Comparison of ENCODE assay signal across 26 cellular contexts in genomic region chr5:73820321-73820720, GRCh38.
DNase-seq lines count a peak whose midpoint lies in the region; ATAC-seq and TF ChIP-seq lines count a peak whose summit lies in the region.
"Had no signal": no experiment of that assay in that cellular context is flagged by ENCODE, and none has a peak within 500 bp of the region (broad histone marks: within the 10 kb centered on the region; RNA-seq: fewer than 3 reads in every experiment).

No MANE protein-coding gene starts in this region.

- no peaks in the 10 kb centered on the region for H3K36me3 Mint-ChIP-seq in CD8-positive, alpha-beta T cell
- H3K36me3 Mint-ChIP-seq: activated naive CD4-positive, alpha-beta T cell treated with anti-CD3 and anti-CD28 coated beads, Interleukin-2, amount 10 ng/mL, durations not matched to agents 7 days and 5 days; CD4-positive, alpha-beta memory T cell had no signal

- no peak overlapping the region for H2AK5ac ChIP-seq in trophoblast cell (ENCODE audit: low read length)

- peaks cover 10% of the 10 kb centered on the region; the same call in 1 of the 2 replicates for H3K36me3 ChIP-seq in PC-9 (ENCODE audit: low read depth)
- H3K36me3 ChIP-seq in trophoblast cell (ENCODE audit: control insufficient read depth in 1 of 2, insufficient read depth in 2 of 2, low read length in 2 of 2), result no peaks in the 10 kb centered on the region
- H3K36me3 ChIP-seq in CD8-positive, alpha-beta T cell (ENCODE audit: insufficient read depth, low read length), result no peaks in the 10 kb centered on the region
- H3K36me3 ChIP-seq: esophagus muscularis mucosa, lower lobe of right lung, prostate gland, SJCRH30 had no signal

- H2BK5ac ChIP-seq in trophoblast cell (ENCODE audit: low read depth, low read length, poor library complexity), result no peak overlapping the region

- no peak overlapping the region for H3K4me3 ChIP-seq in PC-9
- H3K4me3 ChIP-seq in fibroblast of mammary gland (ENCODE audit: control insufficient read depth, low read depth, low read length), result no peak overlapping the region
- H3K4me3 ChIP-seq in trophoblast cell (ENCODE audit: low read depth, low read length), result no peak overlapping the region
- no peak overlapping the region for H3K4me3 ChIP-seq in CD8-positive, alpha-beta T cell (ENCODE audit: low read depth, low read length)
- H3K4me3 ChIP-seq: esophagus muscularis mucosa, lower lobe of right lung, MG63, prostate gland, SJCRH30, testis had no signal

- H3K9me3 ChIP-seq in PC-9 (ENCODE audit: insufficient read depth, low read depth) (no peaks in the 10 kb centered on the region), trophoblast cell (ENCODE audit: insufficient read depth, low read depth, low read length) (peaks cover 2% of the 10 kb centered on the region)
- H3K9me3 ChIP-seq in CD8-positive, alpha-beta T cell (ENCODE audit: low read length), result no peaks in the 10 kb centered on the region
- H3K9me3 ChIP-seq: esophagus muscularis mucosa, lower lobe of right lung, MG63, prostate gland, SJCRH30, testis had no signal

- H3K4me1 ChIP-seq in PC-9 (replicated peaks; ENCODE audit: insufficient read depth), result peaks cover 85% of the 10 kb centered on the region
- no peaks in the 10 kb centered on the region for H3K4me1 ChIP-seq in trophoblast cell (ENCODE audit: control insufficient read depth in 1 of 2, insufficient read depth in 2 of 2, low read length in 2 of 2)
- H3K4me1 ChIP-seq in CD8-positive, alpha-beta T cell (ENCODE audit: insufficient read depth, low read length), result no peaks in the 10 kb centered on the region
- H3K4me1 ChIP-seq: prostate gland, SJCRH30, testis had no signal

- WGBS in trophoblast cell (ENCODE audit: extremely low coverage, insufficient coverage, insufficient read length), result no CpG with 5 or more reads among the region's 2 CpGs

- TF ChIP-seq CTCF in PC-9 (conservative IDR thresholded peaks at IDR 0.05) (no peak), fibroblast of mammary gland (conservative IDR thresholded peaks at IDR 0.05; ENCODE audit: control insufficient read depth, insufficient read depth, low read depth, low read length) (no peak), omental fat pad (IDR thresholded peaks at IDR 0.05) (no peak)
- TF ChIP-seq CTCF in CD8-positive, alpha-beta T cell (IDR thresholded peaks at IDR 0.05), result no peak

- H3K9ac ChIP-seq in trophoblast cell (ENCODE audit: low read length), result no peak overlapping the region

- no peak overlapping the region for H4K12ac ChIP-seq in trophoblast cell (ENCODE audit: low read depth, low read length)

- H3K79me1 ChIP-seq in trophoblast cell (ENCODE audit: low read length), result no peaks in the 10 kb centered on the region

- H3F3A ChIP-seq in PC-9 (ENCODE audit: insufficient read depth, low read depth), result peaks cover 39% of the 10 kb centered on the region

- H3K23ac ChIP-seq in trophoblast cell (ENCODE audit: low read length), result no peak overlapping the region

- H3K27me3 ChIP-seq in PC-9 (ENCODE audit: insufficient read depth, low read depth) (no peaks in the 10 kb centered on the region), trophoblast cell (ENCODE audit: insufficient read depth, low read length) (no peaks in the 10 kb centered on the region)
- no peaks in the 10 kb centered on the region for H3K27me3 ChIP-seq in CD8-positive, alpha-beta T cell (ENCODE audit: insufficient read depth, low read length)
- H3K27me3 ChIP-seq: esophagus muscularis mucosa, MG63, SJCRH30, testis had no signal

- H3K79me2 ChIP-seq in PC-9 (ENCODE audit: low read depth) (0 out of 2 replicates have a peak, but pooled peaks cover 10% of the 10 kb centered on the region), trophoblast cell (ENCODE audit: control insufficient read depth, insufficient read depth, low read length, poor library complexity) (no peaks in the 10 kb centered on the region)

- H3K27ac ChIP-seq in PC-9 (peak overlapping the region; percentile 72), trophoblast cell (ENCODE audit: low read depth, low read length) (no peak overlapping the region)
- H3K27ac ChIP-seq in CD8-positive, alpha-beta T cell (ENCODE audit: low read depth, low read length), result no peak overlapping the region
- H3K27ac ChIP-seq: esophagus muscularis mucosa, lower lobe of right lung, prostate gland, SJCRH30, testis had no signal

- H3K9me2 ChIP-seq in PC-9 (ENCODE audit: insufficient read depth), result no peaks in the 10 kb centered on the region

- no peak overlapping the region for H3K4me3 Mint-ChIP-seq in CD8-positive, alpha-beta T cell
- H3K4me3 Mint-ChIP-seq: activated naive CD4-positive, alpha-beta T cell treated with anti-CD3 and anti-CD28 coated beads, Interleukin-2, amount 10 ng/mL, durations not matched to agents 7 days and 5 days; CD4-positive, alpha-beta memory T cell; effector memory CD8-positive, alpha-beta T cell had no signal

- H4K8ac ChIP-seq in trophoblast cell (ENCODE audit: low read depth, low read length), result no peak overlapping the region

- H2BK12ac ChIP-seq in trophoblast cell (ENCODE audit: low read length), result no peak overlapping the region

- H2AFZ ChIP-seq in PC-9 (no peak overlapping the region), trophoblast cell (ENCODE audit: insufficient read depth, low read length, poor library complexity) (no peak overlapping the region)

- H3K4me2 ChIP-seq in PC-9 (peak overlapping the region; percentile 55), trophoblast cell (ENCODE audit: low read length) (no peak overlapping the region)

- no peak overlapping the region for H3K14ac ChIP-seq in trophoblast cell (ENCODE audit: low read length)

- no peak for ATAC-seq in HG03378 (IDR thresholded peaks at IDR 0.05; ENCODE audit: unreplicated experiment)
- ATAC-seq in omental fat pad (ENCODE audit: low FRiP score), result no peak
- no peak for ATAC-seq in CD8-positive, alpha-beta T cell
- ATAC-seq: effector memory CD8-positive, alpha-beta T cell; lower lobe of right lung; stimulated activated naive CD8-positive, alpha-beta T cell treated with anti-CD3 and anti-CD28 coated beads, Interleukin-15, Interleukin-2, amounts not matched to agents 100 U/mL and 50 U/mL, for 24 hours had no signal

- DNase-seq in EH (ENCODE audit: low read depth), result peak; percentile 48
- DNase-seq in PC-9, result peak; percentile 41 to 88
- DNase-seq in fibroblast of mammary gland (ENCODE audit: low read depth), result peak; percentile 21
- DNase-seq in trophoblast cell, result peak; percentile 28 to 49
- DNase-seq in activated gamma-delta T cell treated with Interleukin-2 at 50 U/mL for 16 hours, result no peak
- no peak for DNase-seq in omental fat pad (ENCODE audit: low spot score)
- no peak for DNase-seq in CD8-positive, alpha-beta T cell
- DNase-seq: activated CD4-positive, alpha-beta T cell treated with anti-CD3 and anti-CD28 coated beads, Interleukin-2, amount 50 U/mL, for 4 hours; activated naive CD4-positive, alpha-beta T cell treated with anti-CD3 and anti-CD28 coated beads, Interleukin-2, amount 10 ng/mL, durations not matched to agents 7 days and 5 days; AML-193; amniotic stem cell; CD4-positive, alpha-beta memory T cell; DMS 273 treated with DMSO at 0.1 percent for 48 hours; effector memory CD8-positive, alpha-beta T cell; GOT3; lower lobe of right lung; MG63; NCI-H2029; NCI-H526 treated with DMSO at 0.1 percent for 48 hours; SJCRH30; stimulated activated naive CD8-positive, alpha-beta T cell treated with anti-CD3 and anti-CD28 coated beads, Interleukin-15, Interleukin-2, amounts not matched to agents 100 U/mL and 50 U/mL, for 24 hours; T-helper 1 cell; testis had no signal

- POLR2A ChIA-PET in PC-9 (lab: Charles Lee; ENCODE audit: unreplicated experiment), result no interaction called here
- POLR2A ChIA-PET in CD8-positive, alpha-beta T cell (lab: Charles Lee), result no interaction called here

- H3K9me3 Mint-ChIP-seq in CD8-positive, alpha-beta T cell, result no peaks in the 10 kb centered on the region
- H3K9me3 Mint-ChIP-seq: activated naive CD4-positive, alpha-beta T cell treated with anti-CD3 and anti-CD28 coated beads, Interleukin-2, amount 10 ng/mL, durations not matched to agents 7 days and 5 days; CD4-positive, alpha-beta memory T cell; effector memory CD8-positive, alpha-beta T cell had no signal

- H4K20me1 ChIP-seq in PC-9 (ENCODE audit: insufficient read depth), result no peaks in the 10 kb centered on the region

- H3K27me3 Mint-ChIP-seq in CD8-positive, alpha-beta T cell (ENCODE audit: low read depth), result peaks cover 6% of the 10 kb centered on the region

- BruUV-seq in PC-9 (replicated peaks; lab: Mats Ljungman, UMichigan), result no TSS peak

- no peaks in the 10 kb centered on the region for H3K4me1 Mint-ChIP-seq in CD8-positive, alpha-beta T cell (ENCODE audit: low read depth)
- H3K4me1 Mint-ChIP-seq: activated naive CD4-positive, alpha-beta T cell treated with anti-CD3 and anti-CD28 coated beads, Interleukin-2, amount 10 ng/mL, durations not matched to agents 7 days and 5 days; CD4-positive, alpha-beta memory T cell had no signal

- H3K18ac ChIP-seq in trophoblast cell (ENCODE audit: low read length), result no peak overlapping the region

- H2BK120ac ChIP-seq in trophoblast cell (ENCODE audit: insufficient read depth, low read length, poor library complexity), result no peak overlapping the region

- no peak overlapping the region for H4K91ac ChIP-seq in trophoblast cell (ENCODE audit: low read depth, low read length)

- CTCF ChIA-PET in PC-9 (lab: Charles Lee), result interaction anchor here (0.7 kb wide), 1 partner anchor 27 kb away, joined by 3 read pairs; no protein-coding TSS in a partner anchor
- CTCF ChIA-PET in CD8-positive, alpha-beta T cell (lab: Charles Lee), result no interaction called here

- intact Hi-C loops in PC-9 (cut with micrococcal nuclease; ENCODE audit: unreplicated experiment), result no loop called here
- intact Hi-C loops in CD8-positive, alpha-beta T cell (cut with DNase I, micrococcal nuclease), result no loop called here

- no peak overlapping the region for H3K4ac ChIP-seq in trophoblast cell (ENCODE audit: low read depth, low read length)

- H3K27ac Mint-ChIP-seq in CD8-positive, alpha-beta T cell, result no peak overlapping the region
- H3K27ac Mint-ChIP-seq: activated naive CD4-positive, alpha-beta T cell treated with anti-CD3 and anti-CD28 coated beads, Interleukin-2, amount 10 ng/mL, durations not matched to agents 7 days and 5 days; CD4-positive, alpha-beta memory T cell; effector memory CD8-positive, alpha-beta T cell had no signal

Comparison
In these comparisons a context has a peak if more than half of its experiments do, and no peak if none do; other contexts are left out.
1. DNase-seq: peak in EH (single experiment), PC-9 (2 of 2), fibroblast of mammary gland (single experiment) and trophoblast cell (2 of 2); none in activated gamma-delta T cell treated with Interleukin-2 at 50 U/mL for 16 hours (single experiment), omental fat pad (single experiment) and CD8-positive, alpha-beta T cell (0 of 7).